31 cellular contexts compared by ENCODE assay signal in genomic region chr1:60329636-60330035, GRCh38.
"Had no signal": no experiment of that assay in that cellular context is flagged by ENCODE, and none has a peak within 500 bp of the region (broad histone marks: within the 10 kb centered on the region; RNA-seq: fewer than 3 reads in every experiment).

No MANE protein-coding gene starts in this region.

- H3K4me1 ChIP-seq: parathyroid adenoma, psoas muscle, right lobe of liver, spleen, tibial artery, transverse colon, upper lobe of right lung, uterus had no signal

- H3K4me2 ChIP-seq: smooth muscle cell had no signal

- H3K4me3 ChIP-seq: ovary, psoas muscle, right lobe of liver, skin epidermis, smooth muscle cell, spleen, thoracic aorta, tibial artery, transverse colon, upper lobe of right lung, uterus had no signal

- H3K4me3 Mint-ChIP-seq: naive B cell; naive thymus-derived CD8-positive, alpha-beta T cell; natural killer cell treated with Interleukin-12 subunit alpha and Interleukin-12 subunit beta and Interleukin-15 and Interleukin-18, amount 100 ng/mL, for 72 hours; nephron progenitor cell; neural crest cell; stimulated activated memory B cell treated with anti-CD40 and anti-IgM and Interleukin-4, amounts not matched to agents 10 μg/mL and 1 μg/mL and 100 μg/mL, for 72 hours; stimulated activated naive CD8-positive, alpha-beta T cell treated with anti-CD3 and anti-CD28 coated beads, Interleukin-15, amount 100 ng/mL, for 72 hours; type B pancreatic cell had no signal

- H2AFZ ChIP-seq: parathyroid adenoma had no signal

- H3K27me3 Mint-ChIP-seq: naive B cell; natural killer cell treated with Interleukin-12 subunit alpha and Interleukin-12 subunit beta and Interleukin-15 and Interleukin-18, amount 100 ng/mL, for 72 hours; progenitor cell of endocrine pancreas; stimulated activated memory B cell treated with anti-CD40 and anti-IgM and Interleukin-4, amounts not matched to agents 10 μg/mL and 1 μg/mL and 100 μg/mL, for 72 hours; stimulated activated naive CD8-positive, alpha-beta T cell treated with anti-CD3 and anti-CD28 coated beads, Interleukin-15, amount 100 ng/mL, for 72 hours had no signal

- H3K9ac ChIP-seq: parathyroid adenoma had no signal

- H3K4me1 Mint-ChIP-seq: naive B cell; naive thymus-derived CD8-positive, alpha-beta T cell; nephron progenitor cell; neural crest cell; stimulated activated memory B cell treated with anti-CD40 and anti-IgM and Interleukin-4, amounts not matched to agents 10 μg/mL and 1 μg/mL and 100 μg/mL, for 72 hours; stimulated activated naive CD8-positive, alpha-beta T cell treated with anti-CD3 and anti-CD28 coated beads, Interleukin-15, amount 100 ng/mL, for 72 hours had no signal

- H3K27ac Mint-ChIP-seq: naive B cell; naive thymus-derived CD8-positive, alpha-beta T cell; natural killer cell treated with Interleukin-12 subunit alpha and Interleukin-12 subunit beta and Interleukin-15 and Interleukin-18, amount 100 ng/mL, for 72 hours; nephron progenitor cell; progenitor cell of endocrine pancreas; stimulated activated memory B cell treated with anti-CD40 and anti-IgM and Interleukin-4, amounts not matched to agents 10 μg/mL and 1 μg/mL and 100 μg/mL, for 72 hours; stimulated activated naive CD8-positive, alpha-beta T cell treated with anti-CD3 and anti-CD28 coated beads, Interleukin-15, amount 100 ng/mL, for 72 hours; type B pancreatic cell had no signal

- DNase-seq: naive B cell; naive thymus-derived CD8-positive, alpha-beta T cell; nephron progenitor cell; occipital lobe; ovary; posterior cingulate gyrus; psoas muscle; right cardiac atrium; right lobe of liver; spleen; stimulated activated CD4-positive, alpha-beta T cell treated with anti-CD3 and anti-CD28 coated beads, Interleukin-12 subunit alpha, Interleukin-12 subunit beta, amount 100 ng/mL, for 4 hours; stimulated activated CD4-positive, alpha-beta T cell treated with anti-CD3 and anti-CD28 coated beads, Interleukin-1b, Interleukin-23, amount 100 ng/mL, for 48 hours; stimulated activated CD4-positive, alpha-beta T cell treated with anti-CD3 and anti-CD28 coated beads, Interleukin-4, amount 100 ng/mL, for 1 hour; stimulated activated CD4-positive, alpha-beta T cell treated with anti-CD3 and anti-CD28 coated beads, Interleukin-4, amount 100 ng/mL, for 4 hours; stimulated activated CD8-positive, alpha-beta memory T cell treated with anti-CD3 and anti-CD28 coated beads, Interleukin-4, amount 100 ng/mL, for 48 hours; stimulated activated naive CD4-positive, alpha-beta T cell; stimulated activated naive CD8-positive, alpha-beta T cell treated with anti-CD3 and anti-CD28 coated beads, Interleukin-15, amount 100 ng/mL, for 72 hours; stimulated activated naive CD8-positive, alpha-beta T cell treated with anti-CD3 and anti-CD28 coated beads, Interleukin-15, Interleukin-2, amounts not matched to agents 100 U/mL and 50 U/mL, for 24 hours; tibial artery; transverse colon; upper lobe of right lung; uterus had no signal

- H3K79me2 ChIP-seq: parathyroid adenoma had no signal

- H3K27me3 ChIP-seq: ovary, right lobe of liver, spleen, tibial artery, transverse colon, upper lobe of right lung, uterus had no signal

- H3K36me3 ChIP-seq: ovary, right lobe of liver, spleen, thoracic aorta, tibial artery, transverse colon, upper lobe of right lung, uterus had no signal

- H3K36me3 Mint-ChIP-seq: naive B cell; stimulated activated memory B cell treated with anti-CD40 and anti-IgM and Interleukin-4, amounts not matched to agents 10 μg/mL and 1 μg/mL and 100 μg/mL, for 72 hours; type B pancreatic cell had no signal

- H3K27ac ChIP-seq: ovary, parathyroid adenoma, psoas muscle, right lobe of liver, spleen, thoracic aorta, tibial artery, transverse colon, upper lobe of right lung, uterus had no signal

- H3K9me3 ChIP-seq: ovary, psoas muscle, right lobe of liver, thoracic aorta, transverse colon, upper lobe of right lung, uterus had no signal
